Comparison of ENCODE assay signal across 35 cellular contexts in the genomic region with DNA sequence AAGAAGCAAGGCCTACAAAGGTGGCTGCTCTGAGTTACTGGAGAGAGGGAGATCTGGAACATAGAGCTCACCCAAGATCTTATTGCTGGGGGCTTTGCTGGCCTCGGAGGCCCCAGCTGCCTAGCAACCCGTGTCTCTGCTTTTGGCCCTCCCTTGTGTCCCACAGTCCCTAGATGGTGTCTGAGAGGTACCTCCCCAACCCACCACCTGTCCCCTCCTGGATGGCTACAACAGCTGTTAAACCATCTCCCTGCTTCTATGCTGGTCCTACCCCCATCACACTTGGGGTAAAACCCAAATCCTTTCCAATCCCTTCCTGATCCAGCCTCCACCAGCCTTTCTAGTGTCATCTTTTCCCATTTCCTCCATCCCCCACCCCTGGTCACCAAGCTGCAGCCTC.
"Had no signal": no experiment of that assay in that cellular context is flagged by ENCODE, and none has a peak within 500 bp of the region (broad histone marks: within the 10 kb centered on the region; RNA-seq: fewer than 3 reads in every experiment).

No MANE protein-coding gene starts in this region.

- H3K9me3 Mint-ChIP-seq: activated CD4-positive, alpha-beta memory T cell treated with anti-CD3 and anti-CD28 coated beads for 36 hours; activated CD4-positive, alpha-beta T cell treated with anti-CD3 and anti-CD28 coated beads, Interleukin-2, amount 10 ng/mL, durations not matched to agents 24 days and 14 days; activated naive CD4-positive, alpha-beta T cell treated with anti-CD3 and anti-CD28 coated beads for 36 hours; activated naive CD4-positive, alpha-beta T cell treated with anti-CD3 and anti-CD28 coated beads, Interleukin-2, amount 50 U/mL, for 24 hours; activated naive CD8-positive, alpha-beta T cell treated with anti-CD3 and anti-CD28 coated beads for 36 hours; activated naive CD8-positive, alpha-beta T cell treated with anti-CD3 and anti-CD28 coated beads, Interleukin-2, amount 50 U/mL, for 24 hours; activated T-helper 1 cell treated with anti-CD3 and anti-CD28 coated beads, Interleukin-12 subunit alpha, Interleukin-12 subunit beta, Interleukin-2, Interleukin-4 antibody, amounts not matched to agents 30 ng/mL and 10 ng/mL and 1 ng/mL, durations not matched to agents 14 hours and 24 hours and 36 hours; activated T-helper 2 cell treated with anti-CD3 and anti-CD28 coated beads, Interferon-gamma antibody, Interleukin-2, Interleukin-4, amounts not matched to agents 10 μg/mL and 5 μg/mL and 100 μg/mL, durations not matched to agents 14 hours and 24 hours and 36 hours; T-helper 2 cell treated with Interferon-gamma antibody and Interleukin-4, amounts not matched to agents 5 μg/mL and 100 μg/mL, for 36 hours had no signal

- H3K27me3 ChIP-seq: adrenal gland, body of pancreas, cardiac muscle cell, colonic mucosa, esophagus squamous epithelium, gastroesophageal sphincter had no signal

- H3K27ac ChIP-seq: adrenal gland, body of pancreas, cardiac muscle cell, colonic mucosa, epithelial cell of prostate, esophagus squamous epithelium, gastroesophageal sphincter had no signal

- H3K4me1 Mint-ChIP-seq: activated CD4-positive, alpha-beta T cell treated with anti-CD3 and anti-CD28 coated beads for 36 hours; activated CD4-positive, alpha-beta T cell treated with anti-CD3 and anti-CD28 coated beads, Interleukin-2, amount 10 ng/mL, durations not matched to agents 24 days and 14 days; activated CD8-positive, alpha-beta memory T cell treated with anti-CD3 and anti-CD28 coated beads, Interleukin-2, amount 10 ng/mL, durations not matched to agents 7 days and 5 days; activated naive CD8-positive, alpha-beta T cell treated with anti-CD3 and anti-CD28 coated beads for 36 hours; activated naive CD8-positive, alpha-beta T cell treated with anti-CD3 and anti-CD28 coated beads, Interleukin-2, amount 50 U/mL, for 24 hours had no signal

- H3K36me3 Mint-ChIP-seq: activated CD4-positive, alpha-beta memory T cell treated with anti-CD3 and anti-CD28 coated beads for 36 hours; activated CD8-positive, alpha-beta memory T cell treated with anti-CD3 and anti-CD28 coated beads, Interleukin-2, amount 10 ng/mL, durations not matched to agents 7 days and 5 days had no signal

- DNase-seq: activated CD4-positive, alpha-beta memory T cell treated with anti-CD3 and anti-CD28 coated beads for 36 hours; activated CD4-positive, alpha-beta T cell treated with anti-CD3 and anti-CD28 coated beads for 36 hours; activated CD4-positive, alpha-beta T cell treated with anti-CD3 and anti-CD28 coated beads, Interleukin-2, amount 10 ng/mL, durations not matched to agents 24 days and 14 days; activated CD4-positive, CD25-positive, alpha-beta regulatory T cell; activated CD4-positive, CD25-positive, alpha-beta regulatory T cell treated with anti-CD3 and anti-CD28 coated beads, Interleukin-2, amount 50 U/mL, for 72 hours; activated CD8-positive, alpha-beta memory T cell treated with anti-CD3 and anti-CD28 coated beads, Interleukin-2, amount 10 ng/mL, durations not matched to agents 7 days and 5 days; activated CD8-positive, alpha-beta memory T cell treated with anti-CD3 and anti-CD28 coated beads, Interleukin-2, amount 50 U/mL, for 4 hours; activated CD8-positive, alpha-beta T cell treated with anti-CD3 and anti-CD28 coated beads, Interleukin-2, amount 10 ng/mL, durations not matched to agents 7 days and 5 days; activated effector memory CD4-positive, alpha-beta T cell treated with anti-CD3 and anti-CD28 coated beads, Interleukin-2, amount 50 U/mL, for 16 hours; activated naive CD4-positive, alpha-beta T cell treated with anti-CD3 and anti-CD28 coated beads for 36 hours; activated naive CD8-positive, alpha-beta T cell treated with anti-CD3 and anti-CD28 coated beads for 36 hours; activated naive CD8-positive, alpha-beta T cell treated with anti-CD3 and anti-CD28 coated beads, Interleukin-2, amount 50 U/mL, for 24 hours; activated T-cell treated with anti-CD3 and anti-CD28 coated beads, Interleukin-2, amount 50 U/mL, for 1 hour; activated T-cell treated with anti-CD3 and anti-CD28 coated beads, Interleukin-2, amount 50 U/mL, for 48 hours; adrenal gland; amygdala; body of pancreas; central memory CD4-positive, alpha-beta T cell; cerebellar nuclear complex; colonic mucosa; effector CD8-positive, alpha-beta T cell; esophagus squamous epithelium; foreskin melanocyte; T-helper 1 cell; T-helper 17 cell; T1000 had no signal

- H3K4me3 ChIP-seq: adrenal gland, body of pancreas, cardiac muscle cell, colonic mucosa, esophagus squamous epithelium, gastroesophageal sphincter had no signal

- H3K4me3 Mint-ChIP-seq: activated CD4-positive, alpha-beta memory T cell treated with anti-CD3 and anti-CD28 coated beads for 36 hours; activated CD4-positive, alpha-beta T cell treated with anti-CD3 and anti-CD28 coated beads for 36 hours; activated CD4-positive, alpha-beta T cell treated with anti-CD3 and anti-CD28 coated beads, Interleukin-2, amount 10 ng/mL, durations not matched to agents 24 days and 14 days; activated CD8-positive, alpha-beta memory T cell treated with anti-CD3 and anti-CD28 coated beads, Interleukin-2, amount 10 ng/mL, durations not matched to agents 7 days and 5 days; activated CD8-positive, alpha-beta T cell treated with anti-CD3 and anti-CD28 coated beads, Interleukin-2, amount 10 ng/mL, durations not matched to agents 7 days and 5 days; activated naive CD4-positive, alpha-beta T cell treated with anti-CD3 and anti-CD28 coated beads for 36 hours; activated naive CD4-positive, alpha-beta T cell treated with anti-CD3 and anti-CD28 coated beads, Interleukin-2, amount 50 U/mL, for 24 hours; activated naive CD8-positive, alpha-beta T cell treated with anti-CD3 and anti-CD28 coated beads for 36 hours; activated naive CD8-positive, alpha-beta T cell treated with anti-CD3 and anti-CD28 coated beads, Interleukin-2, amount 50 U/mL, for 24 hours; activated T-helper 1 cell treated with anti-CD3 and anti-CD28 coated beads, Interleukin-12 subunit alpha, Interleukin-12 subunit beta, Interleukin-2, Interleukin-4 antibody, amounts not matched to agents 30 ng/mL and 10 ng/mL and 1 ng/mL, durations not matched to agents 14 hours and 24 hours and 36 hours; T-helper 17 cell; T-helper 2 cell treated with Interferon-gamma antibody and Interleukin-4, amounts not matched to agents 5 μg/mL and 100 μg/mL, for 36 hours had no signal

- FAIRE-seq: endometrium, endothelial cell of umbilical vein had no signal

- H3K27me3 Mint-ChIP-seq: activated CD4-positive, alpha-beta memory T cell treated with anti-CD3 and anti-CD28 coated beads for 36 hours; activated CD4-positive, alpha-beta T cell treated with anti-CD3 and anti-CD28 coated beads for 36 hours; activated CD4-positive, alpha-beta T cell treated with anti-CD3 and anti-CD28 coated beads, Interleukin-2, amount 10 ng/mL, durations not matched to agents 24 days and 14 days; activated CD8-positive, alpha-beta memory T cell treated with anti-CD3 and anti-CD28 coated beads, Interleukin-2, amount 10 ng/mL, durations not matched to agents 7 days and 5 days; activated naive CD4-positive, alpha-beta T cell treated with anti-CD3 and anti-CD28 coated beads, Interleukin-2, amount 50 U/mL, for 24 hours; activated naive CD8-positive, alpha-beta T cell treated with anti-CD3 and anti-CD28 coated beads for 36 hours; activated naive CD8-positive, alpha-beta T cell treated with anti-CD3 and anti-CD28 coated beads, Interleukin-2, amount 50 U/mL, for 24 hours; T-helper 17 cell had no signal

- H3K36me3 ChIP-seq: adrenal gland, cardiac muscle cell, colonic mucosa had no signal

- H3K4me1 ChIP-seq: adrenal gland, body of pancreas, colonic mucosa had no signal

- H3K27ac Mint-ChIP-seq: activated CD4-positive, alpha-beta memory T cell treated with anti-CD3 and anti-CD28 coated beads for 36 hours; activated CD4-positive, alpha-beta T cell treated with anti-CD3 and anti-CD28 coated beads for 36 hours; activated CD4-positive, alpha-beta T cell treated with anti-CD3 and anti-CD28 coated beads, Interleukin-2, amount 10 ng/mL, durations not matched to agents 24 days and 14 days; activated CD8-positive, alpha-beta memory T cell treated with anti-CD3 and anti-CD28 coated beads, Interleukin-2, amount 10 ng/mL, durations not matched to agents 7 days and 5 days; activated CD8-positive, alpha-beta T cell treated with anti-CD3 and anti-CD28 coated beads, Interleukin-2, amount 10 ng/mL, durations not matched to agents 7 days and 5 days; activated naive CD4-positive, alpha-beta T cell treated with anti-CD3 and anti-CD28 coated beads for 36 hours; activated naive CD4-positive, alpha-beta T cell treated with anti-CD3 and anti-CD28 coated beads, Interleukin-2, amount 50 U/mL, for 24 hours; activated naive CD8-positive, alpha-beta T cell treated with anti-CD3 and anti-CD28 coated beads for 36 hours; activated naive CD8-positive, alpha-beta T cell treated with anti-CD3 and anti-CD28 coated beads, Interleukin-2, amount 50 U/mL, for 24 hours; activated T-helper 1 cell treated with anti-CD3 and anti-CD28 coated beads, Interleukin-12 subunit alpha, Interleukin-12 subunit beta, Interleukin-2, Interleukin-4 antibody, amounts not matched to agents 30 ng/mL and 10 ng/mL and 1 ng/mL, durations not matched to agents 14 hours and 24 hours and 36 hours; activated T-helper 2 cell treated with anti-CD3 and anti-CD28 coated beads, Interferon-gamma antibody, Interleukin-2, Interleukin-4, amounts not matched to agents 10 μg/mL and 5 μg/mL and 100 μg/mL, durations not matched to agents 14 hours and 24 hours and 36 hours; T-helper 2 cell treated with Interferon-gamma antibody and Interleukin-4, amounts not matched to agents 5 μg/mL and 100 μg/mL, for 36 hours had no signal

- ATAC-seq: activated CD4-positive, alpha-beta T cell treated with anti-CD3 and anti-CD28 coated beads for 36 hours; activated CD8-positive, alpha-beta memory T cell treated with anti-CD3 and anti-CD28 coated beads, Interleukin-2, amount 10 ng/mL, durations not matched to agents 7 days and 5 days; activated CD8-positive, alpha-beta T cell treated with anti-CD3 and anti-CD28 coated beads, Interleukin-2, amount 10 ng/mL, durations not matched to agents 7 days and 5 days; activated naive CD8-positive, alpha-beta T cell treated with anti-CD3 and anti-CD28 coated beads, Interleukin-2, amount 50 U/mL, for 24 hours; body of pancreas; gastroesophageal sphincter; T-helper 17 cell had no signal

- H3K9me3 ChIP-seq: adrenal gland, body of pancreas, colonic mucosa, esophagus squamous epithelium, gastroesophageal sphincter had no signal
